ENCODE assay signal across 1 cellular context in the genomic region with DNA sequence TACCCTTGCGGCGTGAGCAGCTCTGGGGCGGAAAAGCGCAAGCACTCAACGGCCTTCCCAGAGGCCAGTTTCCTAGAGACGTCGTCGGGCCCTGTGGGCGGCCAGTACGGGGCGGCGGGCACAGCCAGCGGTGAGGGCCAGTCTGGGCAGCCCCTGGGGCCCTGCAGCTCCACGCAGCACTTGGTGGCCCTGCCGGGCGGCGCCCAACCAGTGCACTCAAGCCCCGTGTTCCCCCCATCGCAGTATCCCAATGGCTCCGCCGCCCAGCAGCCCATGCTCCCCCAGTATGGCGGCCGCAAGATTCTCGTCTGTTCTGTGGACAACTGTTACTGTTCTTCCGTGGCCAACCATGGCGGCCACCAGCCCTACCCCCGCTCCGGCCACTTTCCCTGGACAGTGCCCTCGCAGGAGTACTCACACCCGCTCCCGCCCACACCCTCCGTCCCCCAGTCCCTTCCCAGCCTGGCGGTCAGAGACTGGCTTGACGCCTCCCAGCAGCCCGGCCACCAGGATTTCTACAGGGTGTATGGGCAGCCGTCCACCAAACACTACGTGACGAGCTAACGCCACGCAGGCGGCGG.
TF ChIP-seq lines count a peak whose summit lies in the region.

No MANE protein-coding gene starts in this region.

TF ChIP-seq in GM12878, 131 proteins besides CTCF, POLR2A, EP300 and RAD21:
- no peak for TF ChIP-seq ATF2 (IDR thresholded peaks at IDR 0.05; ENCODE audit: low read length)
- no peak for TF ChIP-seq GATAD2B (conservative IDR thresholded peaks at IDR 0.05; ENCODE audit: low read depth)
- no peak for TF ChIP-seq BRCA1 (IDR thresholded peaks at IDR 0.05; ENCODE audit: low read depth, low read length)
- TF ChIP-seq USF1 (IDR thresholded peaks at IDR 0.05; ENCODE audit: borderline replicate concordance, extremely low read length, insufficient read depth, low read depth, low read length), result no peak
- no peak for TF ChIP-seq BHLHE40 (IDR thresholded peaks at IDR 0.05; ENCODE audit: borderline replicate concordance in 1 of 2, low read depth in 2 of 2, low read length in 1 of 2)
- no peak for TF ChIP-seq TCF12 (IDR thresholded peaks at IDR 0.05; ENCODE audit: low read depth, low read length)
- TF ChIP-seq IKZF2 (IDR thresholded peaks at IDR 0.05), result no peak
- TF ChIP-seq, protein P1, sequence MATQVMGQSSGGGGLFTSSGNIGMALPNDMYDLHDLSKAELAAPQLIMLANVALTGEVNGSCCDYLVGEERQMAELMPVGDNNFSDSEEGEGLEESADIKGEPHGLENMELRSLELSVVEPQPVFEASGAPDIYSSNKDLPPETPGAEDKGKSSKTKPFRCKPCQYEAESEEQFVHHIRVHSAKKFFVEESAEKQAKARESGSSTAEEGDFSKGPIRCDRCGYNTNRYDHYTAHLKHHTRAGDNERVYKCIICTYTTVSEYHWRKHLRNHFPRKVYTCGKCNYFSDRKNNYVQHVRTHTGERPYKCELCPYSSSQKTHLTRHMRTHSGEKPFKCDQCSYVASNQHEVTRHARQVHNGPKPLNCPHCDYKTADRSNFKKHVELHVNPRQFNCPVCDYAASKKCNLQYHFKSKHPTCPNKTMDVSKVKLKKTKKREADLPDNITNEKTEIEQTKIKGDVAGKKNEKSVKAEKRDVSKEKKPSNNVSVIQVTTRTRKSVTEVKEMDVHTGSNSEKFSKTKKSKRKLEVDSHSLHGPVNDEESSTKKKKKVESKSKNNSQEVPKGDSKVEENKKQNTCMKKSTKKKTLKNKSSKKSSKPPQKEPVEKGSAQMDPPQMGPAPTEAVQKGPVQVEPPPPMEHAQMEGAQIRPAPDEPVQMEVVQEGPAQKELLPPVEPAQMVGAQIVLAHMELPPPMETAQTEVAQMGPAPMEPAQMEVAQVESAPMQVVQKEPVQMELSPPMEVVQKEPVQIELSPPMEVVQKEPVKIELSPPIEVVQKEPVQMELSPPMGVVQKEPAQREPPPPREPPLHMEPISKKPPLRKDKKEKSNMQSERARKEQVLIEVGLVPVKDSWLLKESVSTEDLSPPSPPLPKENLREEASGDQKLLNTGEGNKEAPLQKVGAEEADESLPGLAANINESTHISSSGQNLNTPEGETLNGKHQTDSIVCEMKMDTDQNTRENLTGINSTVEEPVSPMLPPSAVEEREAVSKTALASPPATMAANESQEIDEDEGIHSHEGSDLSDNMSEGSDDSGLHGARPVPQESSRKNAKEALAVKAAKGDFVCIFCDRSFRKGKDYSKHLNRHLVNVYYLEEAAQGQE (IDR thresholded peaks at IDR 0.05; ENCODE audit: low read depth, low read length), result no peak
- TF ChIP-seq DPF2 (IDR thresholded peaks at IDR 0.05), result no peak
- TF ChIP-seq SRF (IDR thresholded peaks at IDR 0.05; ENCODE audit: low read depth in 2 of 2, low read length in 2 of 2), result no peak
- TF ChIP-seq, protein P2, sequence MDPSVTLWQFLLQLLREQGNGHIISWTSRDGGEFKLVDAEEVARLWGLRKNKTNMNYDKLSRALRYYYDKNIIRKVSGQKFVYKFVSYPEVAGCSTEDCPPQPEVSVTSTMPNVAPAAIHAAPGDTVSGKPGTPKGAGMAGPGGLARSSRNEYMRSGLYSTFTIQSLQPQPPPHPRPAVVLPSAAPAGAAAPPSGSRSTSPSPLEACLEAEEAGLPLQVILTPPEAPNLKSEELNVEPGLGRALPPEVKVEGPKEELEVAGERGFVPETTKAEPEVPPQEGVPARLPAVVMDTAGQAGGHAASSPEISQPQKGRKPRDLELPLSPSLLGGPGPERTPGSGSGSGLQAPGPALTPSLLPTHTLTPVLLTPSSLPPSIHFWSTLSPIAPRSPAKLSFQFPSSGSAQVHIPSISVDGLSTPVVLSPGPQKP (IDR thresholded peaks at IDR 0.05; ENCODE audit: low read depth, low read length), result no peak
- no peak for TF ChIP-seq SREBF2 (IDR thresholded peaks at IDR 0.05; ENCODE audit: low read length)
